Comparison of ENCODE assay signal across 18 cellular contexts in genomic region chr1:63984257-63984626, GRCh38.
A peak's percentile ranks its signal among the peaks of the same experiment; 100 is the strongest.
DNase-seq lines count a peak whose midpoint lies in the region; ATAC-seq and TF ChIP-seq lines count a peak whose summit lies in the region.
"Had no signal": no experiment of that assay in that cellular context is flagged by ENCODE, and none has a peak within 500 bp of the region (broad histone marks: within the 10 kb centered on the region; RNA-seq: fewer than 3 reads in every experiment).

No MANE protein-coding gene starts in this region.

- H3K36me3 ChIP-seq in brain microvascular endothelial cell (replicated peaks) (no peaks in the 10 kb centered on the region), left lung (no peaks in the 10 kb centered on the region)
- H3K36me3 ChIP-seq: heart right ventricle, vagina had no signal

- H3K27ac ChIP-seq in brain microvascular endothelial cell (no peak overlapping the region), left lung (no peak overlapping the region)
- H3K27ac ChIP-seq: heart right ventricle, vagina had no signal

- ATAC-seq in left lung, result peak; percentile 6
- ATAC-seq in HG03039 (IDR thresholded peaks at IDR 0.05; ENCODE audit: unreplicated experiment), result no peak

- no peak overlapping the region for H3K4me3 ChIP-seq in brain microvascular endothelial cell (ENCODE audit: low read depth, low read length)
- H3K4me3 ChIP-seq in left lung, result no peak overlapping the region
- H3K4me3 ChIP-seq: heart right ventricle, vagina had no signal

- peaks cover 0 to 4% of the 10 kb centered on the region in 2 donors for H3K4me1 ChIP-seq in left lung

- DNase-seq in A172 (ENCODE audit: low spot score) (peak; percentile 25), NCI-H226 (peak; percentile 11), brain microvascular endothelial cell (peak; percentile 49), left lung (no peak), GM13976 (ENCODE audit: low spot score) (no peak), NCI-H187 treated with DMSO at 0.1 percent for 48 hours (lab: John Stamatoyannopoulos, UW) (no peak)
- DNase-seq in stimulated activated CD4-positive, alpha-beta T cell treated with anti-CD3 and anti-CD28 coated beads, Interleukin-4, amount 100 ng/mL, for 4 hours, result no peak
- DNase-seq: activated CD4-positive, CD25-positive, alpha-beta regulatory T cell treated with anti-CD3 and anti-CD28 coated beads, Interleukin-2, amount 50 U/mL, for 72 hours; activated CD8-positive, alpha-beta memory T cell treated with anti-CD3 and anti-CD28 coated beads, Interleukin-2, amount 50 U/mL, for 48 hours; activated naive CD4-positive, alpha-beta T cell treated with anti-CD3 and anti-CD28 coated beads for 36 hours; COR-L47; heart right ventricle; KBM-7; naive B cell; NCI-H1417 treated with DMSO at 0.1 percent for 48 hours; stimulated activated CD4-positive, alpha-beta T cell treated with anti-CD3 and anti-CD28 coated beads, Interleukin-4, amount 100 ng/mL, for 24 hours had no signal

- TF ChIP-seq CTCF in brain microvascular endothelial cell (IDR thresholded peaks at IDR 0.05; ENCODE audit: low read depth, low read length, missing control alignments) (no peak), left lung (IDR thresholded peaks at IDR 0.05) (no peak), GM13976 (IDR thresholded peaks at IDR 0.05; ENCODE audit: borderline replicate concordance, control extremely low read depth, extremely low read depth, insufficient read depth, missing control alignments) (no peak)

- in situ Hi-C loops in brain microvascular endothelial cell (cut with HindIII; ENCODE audit: low pct_ligation_motif_present, low sequenced_read_pairs), result no loop called here
- in situ Hi-C loops in GM13976 (cut with MboI; ENCODE audit: low sequenced_read_pairs, unreplicated experiment), result no loop called here

- H3K27me3 ChIP-seq in brain microvascular endothelial cell (replicated peaks) (no peaks in the 10 kb centered on the region), left lung (no peaks in the 10 kb centered on the region)
- H3K27me3 ChIP-seq: heart right ventricle, vagina had no signal

- H3K9me3 ChIP-seq in left lung, result no peaks in the 10 kb centered on the region
- H3K9me3 ChIP-seq: heart right ventricle, vagina had no signal

- intact Hi-C loops in left lung (cut with DNase I), result no loop called here

Comparison
In these comparisons a context has a peak if more than half of its experiments do, and no peak if none do; other contexts are left out.
1. DNase-seq: peak in A172 (single experiment), NCI-H226 (single experiment) and brain microvascular endothelial cell (single experiment); none in left lung (0 of 2), GM13976 (single experiment), NCI-H187 treated with DMSO at 0.1 percent for 48 hours (single experiment) and stimulated activated CD4-positive, alpha-beta T cell treated with anti-CD3 and anti-CD28 coated beads, Interleukin-4, amount 100 ng/mL, for 4 hours (0 of 2).